Comparison of ENCODE assay signal across 1 cellular context in the genomic region with DNA sequence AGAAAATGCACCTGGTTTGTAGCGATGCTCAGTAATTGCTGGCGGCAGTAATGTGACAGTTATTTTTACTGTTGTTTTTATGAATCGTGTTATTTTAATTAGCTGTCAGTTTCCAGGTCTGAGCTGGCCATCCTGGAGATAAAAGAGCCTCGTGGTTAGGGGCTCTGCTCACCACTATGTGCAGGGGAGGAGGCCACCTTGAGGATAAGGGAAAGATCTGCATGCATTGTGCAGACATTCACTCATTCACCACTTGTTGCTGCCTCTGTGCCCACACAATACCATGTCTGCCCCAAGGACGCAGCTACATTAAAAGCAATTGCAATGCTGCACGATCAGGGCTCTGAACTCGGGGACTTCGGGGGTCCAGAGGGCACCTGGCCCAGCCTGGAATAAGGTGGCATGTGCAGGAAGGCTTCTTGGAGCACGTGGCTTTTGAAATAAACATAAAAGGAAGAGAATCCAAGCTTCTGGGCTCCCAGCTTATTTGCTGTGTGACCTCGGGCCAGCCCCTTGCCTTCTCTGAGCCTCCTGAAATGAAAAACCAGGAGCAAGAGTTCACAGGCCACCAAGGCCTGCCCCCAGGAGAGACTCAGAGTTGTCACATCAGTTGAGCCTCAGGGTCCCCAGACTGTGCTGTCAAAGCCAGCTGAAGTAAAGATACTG.
A peak's percentile ranks its signal among the peaks of the same experiment; 100 is the strongest.
TF ChIP-seq lines count a peak whose summit lies in the region.

No MANE protein-coding gene starts in this region.

TF ChIP-seq in IMR-90, 13 proteins besides CTCF, POLR2A, EP300 and RAD21:
- TF ChIP-seq SMC3 (IDR thresholded peaks at IDR 0.05; ENCODE audit: low read depth, low read length): 0 out of 2 replicates have a peak, but pooled peaks have one; percentile 17
- no peak for TF ChIP-seq CEBPB (IDR thresholded peaks at IDR 0.05; ENCODE audit: low read depth, low read length)
